Comparison of ENCODE assay signal across 22 cellular contexts in genomic region chr1:184545601-184546000, GRCh38.
A peak's percentile ranks its signal among the peaks of the same experiment; 100 is the strongest.
DNase-seq lines count a peak whose midpoint lies in the region; ATAC-seq and TF ChIP-seq lines count a peak whose summit lies in the region.
"Had no signal": no experiment of that assay in that cellular context is flagged by ENCODE, and none has a peak within 500 bp of the region (broad histone marks: within the 10 kb centered on the region; RNA-seq: fewer than 3 reads in every experiment).

No MANE protein-coding gene starts in this region.

- no TSS peak for BruUV-seq in PC-3 (replicated peaks; lab: Mats Ljungman, UMichigan)

- in situ Hi-C loops in transverse colon (cut with MboI; ENCODE audit: low pct_ligation_motif_present in 1 of 4, low pct_unique_long_range_greater_than_20kb in 1 of 4, low sequenced_read_pairs in 3 of 4): no loop called here

- H3K36me3 ChIP-seq in PC-3 (ENCODE audit: low read depth, low read length) (no peaks in the 10 kb centered on the region), transverse colon (no peaks in the 10 kb centered on the region)
- H3K36me3 ChIP-seq: upper lobe of left lung had no signal

- intact Hi-C loops in PC-3 (cut with micrococcal nuclease): no loop called here
- intact Hi-C loops in transverse colon (cut with DNase I; ENCODE audit: low total_unique reads): no loop called here

- POLR2A ChIA-PET in PC-3 (lab: Charles Lee; ENCODE audit: unreplicated experiment): no interaction called here

- H3K27me3 ChIP-seq in PC-3 (ENCODE audit: low read length): no peaks in the 10 kb centered on the region
- no peaks in the 10 kb centered on the region for H3K27me3 ChIP-seq in transverse colon
- H3K27me3 ChIP-seq: heart left ventricle, upper lobe of left lung had no signal

- H3K27ac ChIP-seq in PC-3 (ENCODE audit: low read length) (no peak overlapping the region), epithelial cell of prostate (peak overlapping the region; percentile 81), transverse colon (no peak overlapping the region)
- H3K27ac ChIP-seq: heart left ventricle, upper lobe of left lung had no signal

- H3K4me1 ChIP-seq in PC-3 (ENCODE audit: insufficient read depth, low read length) (no peaks in the 10 kb centered on the region), transverse colon (peaks cover 0 to 10% (median 4%) of the 10 kb centered on the region in 4 donors)

- H3K9ac ChIP-seq in PC-3 (ENCODE audit: low read length): no peak overlapping the region

- TF ChIP-seq CTCF in PC-3 (conservative IDR thresholded peaks at IDR 0.05; ENCODE audit: low read depth, low read length) (no peak), transverse colon (IDR thresholded peaks at IDR 0.05) (no peak)

- TF ChIP-seq POLR2A in transverse colon (IDR thresholded peaks at IDR 0.05): no peak

- 77 to 83% methylated on average over 3 to 4 of the region's 4 CpGs for WGBS in transverse colon (ENCODE audit: low coverage in 1 of 2), 2 donors

- no peaks in the 10 kb centered on the region for H3K9me2 ChIP-seq in PC-3 (replicated peaks; ENCODE audit: low read length)

- no peak overlapping the region for H2AFZ ChIP-seq in PC-3 (ENCODE audit: low read length)

- no peak for ATAC-seq in PC-3
- ATAC-seq: heart left ventricle; Right ventricle myocardium inferior; stimulated activated effector memory CD8-positive, alpha-beta T cell treated with anti-CD3 and anti-CD28 coated beads, Interleukin-12 subunit alpha, Interleukin-12 subunit beta, amount 100 ng/mL, for 72 hours; WTC11 had no signal

- H3K4me3 ChIP-seq in PC-3 (ENCODE audit: low read length) (no peak overlapping the region), transverse colon (no peak overlapping the region)
- H3K4me3 ChIP-seq: heart left ventricle, upper lobe of left lung had no signal

- no peaks in the 10 kb centered on the region for H3K79me2 ChIP-seq in PC-3 (ENCODE audit: low read length)

- no peak overlapping the region for H3K4me2 ChIP-seq in PC-3 (ENCODE audit: low read length)

- CTCF ChIA-PET in PC-3 (lab: Charles Lee): no interaction called here

- DNase-seq in AG08395 (ENCODE audit: low spot score) (peak; percentile 24), PC-3 (peak; percentile 20), epithelial cell of prostate (ENCODE audit: low read depth, low spot score) (peak; percentile 91), kidney tubule cell (ENCODE audit: low spot score) (peak; percentile 15), epidermal melanocyte (ENCODE audit: insufficient read length, low spot score) (no peak), transverse colon (no peak)
- DNase-seq in activated CD4-positive, alpha-beta T cell treated with anti-CD3 and anti-CD28 coated beads for 1 hour: no peak
- DNase-seq in effector CD8-positive, alpha-beta T cell (lab: John Stamatoyannopoulos, UW): no peak
- DNase-seq: activated CD8-positive, alpha-beta memory T cell treated with anti-CD3 and anti-CD28 coated beads for 24 hours; CD8-positive, alpha-beta memory T cell; DMS79; heart left ventricle; mesendoderm; MM.1S; NCI-H187; NCI-H226; posterior cingulate gyrus; stimulated activated CD4-positive, alpha-beta T cell treated with anti-CD3 and anti-CD28 coated beads, Interleukin-12 subunit alpha, Interleukin-12 subunit beta, amount 100 ng/mL, for 4 hours; upper lobe of left lung had no signal

- no peaks in the 10 kb centered on the region for H4K20me1 ChIP-seq in PC-3 (ENCODE audit: low read length)

- TF ChIP-seq EP300 in transverse colon (IDR thresholded peaks at IDR 0.05; ENCODE audit: low read depth): no peak

- H3F3A ChIP-seq in PC-3 (ENCODE audit: low read length, unreplicated experiment): no peaks in the 10 kb centered on the region

- no peaks in the 10 kb centered on the region for H3K9me3 ChIP-seq in PC-3 (ENCODE audit: low read length)
- no peaks in the 10 kb centered on the region for H3K9me3 ChIP-seq in transverse colon
- H3K9me3 ChIP-seq: heart left ventricle, upper lobe of left lung had no signal

Comparison
In these comparisons a context has a peak if more than half of its experiments do, and no peak if none do; other contexts are left out.
1. DNase-seq: peak in AG08395 (single experiment), PC-3 (single experiment), epithelial cell of prostate (single experiment) and kidney tubule cell (single experiment); none in activated CD4-positive, alpha-beta T cell treated with anti-CD3 and anti-CD28 coated beads for 1 hour (single experiment), epidermal melanocyte (single experiment), transverse colon (single experiment) and effector CD8-positive, alpha-beta T cell (single experiment).